In genomic region chr11:78224906-78225420, GRCh38 we compare ENCODE assay signal across 16 cellular contexts.
DNase-seq lines count a peak whose midpoint lies in the region; ATAC-seq and TF ChIP-seq lines count a peak whose summit lies in the region.
"Had no signal": no experiment of that assay in that cellular context is flagged by ENCODE, and none has a peak within 500 bp of the region (broad histone marks: within the 10 kb centered on the region; RNA-seq: fewer than 3 reads in every experiment).

No MANE protein-coding gene starts in this region.

- no peak overlapping the region for H3K4me3 ChIP-seq in coronary artery

- H3K27ac Mint-ChIP-seq in stimulated activated effector memory CD8-positive, alpha-beta T cell treated with anti-CD3 and anti-CD28 coated beads, Interleukin-12 subunit alpha, Interleukin-12 subunit beta, amount 100 ng/mL, for 72 hours, result peak overlapping the region; percentile 12

- H3K27ac ChIP-seq in KOPT-K1 (ENCODE audit: low read depth, low read length, poor library complexity, severe bottlenecking) (peak overlapping the region; percentile 0), coronary artery (no peak overlapping the region)
- H3K27ac ChIP-seq: RWPE1 had no signal

- H3K9me3 Mint-ChIP-seq in stimulated activated effector memory CD8-positive, alpha-beta T cell treated with anti-CD3 and anti-CD28 coated beads, Interleukin-12 subunit alpha, Interleukin-12 subunit beta, amount 100 ng/mL, for 72 hours, result no peaks in the 10 kb centered on the region
- H3K9me3 Mint-ChIP-seq: CD14-positive monocyte had no signal

- no peaks in the 10 kb centered on the region for H3K9me3 ChIP-seq in KOPT-K1 (ENCODE audit: insufficient read depth, low read length, poor library complexity, severe bottlenecking)

- H3K4me3 Mint-ChIP-seq in stimulated activated effector memory CD8-positive, alpha-beta T cell treated with anti-CD3 and anti-CD28 coated beads, Interleukin-12 subunit alpha, Interleukin-12 subunit beta, amount 100 ng/mL, for 72 hours, result no peak overlapping the region
- H3K4me3 Mint-ChIP-seq: CD14-positive monocyte had no signal

- peaks cover 9% of the 10 kb centered on the region for H3K4me1 Mint-ChIP-seq in stimulated activated effector memory CD8-positive, alpha-beta T cell treated with anti-CD3 and anti-CD28 coated beads, Interleukin-12 subunit alpha, Interleukin-12 subunit beta, amount 100 ng/mL, for 72 hours

- H3K36me3 ChIP-seq in KOPT-K1 (ENCODE audit: insufficient read depth, low read length), result peaks cover 99% of the 10 kb centered on the region

- TF ChIP-seq CTCF in coronary artery (IDR thresholded peaks at IDR 0.05), result no peak

- H3K36me3 Mint-ChIP-seq in stimulated activated effector memory CD8-positive, alpha-beta T cell treated with anti-CD3 and anti-CD28 coated beads, Interleukin-12 subunit alpha, Interleukin-12 subunit beta, amount 100 ng/mL, for 72 hours, result no peaks in the 10 kb centered on the region

- DNase-seq in activated CD8-positive, alpha-beta memory T cell treated with anti-CD3 and anti-CD28 coated beads for 24 hours, result peak; percentile 32
- no peak for DNase-seq in activated CD8-positive, alpha-beta memory T cell treated with anti-CD3 and anti-CD28 coated beads, Interleukin-2, amount 50 U/mL, for 4 hours
- DNase-seq in coronary artery (ENCODE audit: low spot score) (peak; percentile 64), T1000 (lab: John Stamatoyannopoulos, UW) (no peak)
- no peak for DNase-seq in stimulated activated effector memory CD8-positive, alpha-beta T cell treated with anti-CD3 and anti-CD28 coated beads, Interleukin-12 subunit alpha, Interleukin-12 subunit beta, amount 100 ng/mL, for 72 hours (ENCODE audit: low spot score in 2 of 2)
- DNase-seq: COR-L47, GOT3, MV-4-11, NCI-H1417, NCI-H2029 treated with DMSO at 0.1 percent for 48 hours, NCI-H2171 treated with DMSO at 0.1 percent for 48 hours, NCI-H446 treated with DMSO at 0.1 percent for 48 hours had no signal

- peak; percentile 70 for ATAC-seq in stimulated activated effector memory CD8-positive, alpha-beta T cell treated with anti-CD3 and anti-CD28 coated beads, Interleukin-12 subunit alpha, Interleukin-12 subunit beta, amount 100 ng/mL, for 72 hours
- no peak for ATAC-seq in HG03095 (IDR thresholded peaks at IDR 0.05; ENCODE audit: unreplicated experiment)

Comparison
In these comparisons a context has a peak if more than half of its experiments do, and no peak if none do; other contexts are left out.
1. DNase-seq: peak in activated CD8-positive, alpha-beta memory T cell treated with anti-CD3 and anti-CD28 coated beads for 24 hours (single experiment) and coronary artery (single experiment); none in activated CD8-positive, alpha-beta memory T cell treated with anti-CD3 and anti-CD28 coated beads, Interleukin-2, amount 50 U/mL, for 4 hours (single experiment), stimulated activated effector memory CD8-positive, alpha-beta T cell treated with anti-CD3 and anti-CD28 coated beads, Interleukin-12 subunit alpha, Interleukin-12 subunit beta, amount 100 ng/mL, for 72 hours (0 of 2) and T1000 (single experiment).